Comparison of ENCODE assay signal across 7 cellular contexts in the genomic region with DNA sequence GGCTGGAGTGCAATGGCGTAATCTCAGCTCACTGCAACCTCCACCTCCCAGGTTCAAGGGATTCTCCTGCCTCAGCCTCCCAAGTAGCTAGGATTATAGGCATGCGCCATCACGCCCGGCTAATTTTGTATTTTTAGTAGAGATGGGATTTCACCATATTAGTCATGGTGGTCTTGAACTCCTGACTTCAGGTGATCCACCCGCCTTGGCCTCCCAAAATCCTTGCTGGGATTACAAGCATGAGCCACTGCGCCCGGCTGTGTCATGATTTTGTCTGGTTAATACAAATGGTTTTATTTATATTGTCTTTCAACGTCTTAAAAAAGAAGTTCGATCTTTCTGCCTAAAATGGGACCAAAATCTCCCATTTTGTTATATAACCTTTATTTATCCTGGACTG. TPM values are rescaled to one million over a fixed set of nuclear protein-coding genes. Genes with fewer than 3 reads are reported as not detected.
DNase-seq lines count a peak whose midpoint lies in the region; TF ChIP-seq lines count a peak whose summit lies in the region.
"Not testable (repeated sequence)": the region's sequence is repeated elsewhere in the genome, so short reads cannot be mapped to it uniquely, and the experiment has no call there.
"Had no signal": no experiment of that assay in that cellular context is flagged by ENCODE, and none has a peak within 500 bp of the region (broad histone marks: within the 10 kb centered on the region; RNA-seq: fewer than 3 reads in every experiment).

No MANE protein-coding gene starts in this region.

- not testable (repeated sequence) for TF ChIP-seq CTCF in Caco-2 (IDR thresholded peaks at IDR 0.05; ENCODE audit: insufficient read depth in 1 of 2, low read depth in 1 of 2, low read length in 1 of 2, severe bottlenecking in 1 of 2, unreplicated experiment in 1 of 2); esophagus muscularis mucosa (IDR thresholded peaks at IDR 0.05); sigmoid colon (IDR thresholded peaks at IDR 0.05)

- DNase-seq in Caco-2; esophagus muscularis mucosa (ENCODE audit: extremely low spot score); sigmoid colon: not testable (repeated sequence)
- DNase-seq in SJCRH30, result peak; percentile 65 to 74
- peak; percentile 58 for DNase-seq in posterior vena cava (ENCODE audit: low spot score)

- TF ChIP-seq POLR2A in esophagus muscularis mucosa (IDR thresholded peaks at IDR 0.05; ENCODE audit: low read depth); sigmoid colon (IDR thresholded peaks at IDR 0.05): not testable (repeated sequence)

- H3K27me3 ChIP-seq in Caco-2 (replicated peaks; ENCODE audit: control insufficient read depth, insufficient read depth, low read length); SJCRH30; esophagus muscularis mucosa; sigmoid colon: not testable (repeated sequence)

- H3K9me3 Mint-ChIP-seq in Caco-2 (ENCODE audit: unreplicated experiment), result not testable (repeated sequence)

- H3K4me1 Mint-ChIP-seq in Caco-2 (ENCODE audit: low read depth, unreplicated experiment), result peaks cover 50% of the 10 kb centered on the region

- not testable (repeated sequence) for H3K4me3 ChIP-seq in Caco-2 (ENCODE audit: low read depth, low read length); SJCRH30; esophagus muscularis mucosa; sigmoid colon

- H3K27me3 Mint-ChIP-seq in Caco-2 (ENCODE audit: insufficient read depth, unreplicated experiment), result not testable (repeated sequence)

- H3K36me3 ChIP-seq in Caco-2 (ENCODE audit: control insufficient read depth, insufficient read depth, low read length); SJCRH30; esophagus muscularis mucosa; sigmoid colon: not testable (repeated sequence)

- H3K4me1 ChIP-seq in Caco-2, result peaks cover 64% of the 10 kb centered on the region
- peaks cover 41% of the 10 kb centered on the region for H3K4me1 ChIP-seq in SJCRH30
- H3K4me1 ChIP-seq in esophagus muscularis mucosa, result peaks cover 0 to 64% (median 54%) of the 10 kb centered on the region in 4 donors
- H3K4me1 ChIP-seq in sigmoid colon, result peaks cover 0 to 58% (median 54%) of the 10 kb centered on the region in 4 donors

- H3K4me3 Mint-ChIP-seq in Caco-2 (ENCODE audit: unreplicated experiment), result not testable (repeated sequence)

- intact Hi-C loops in Caco-2 (cut with micrococcal nuclease; ENCODE audit: unreplicated experiment); esophagus muscularis mucosa (cut with DNase I); posterior vena cava (cut with DNase I); sigmoid colon (cut with DNase I): not testable (repeated sequence)

- CTCF ChIA-PET in Caco-2 (lab: Charles Lee), result interaction anchor here (0.6 kb wide), 1 partner anchor 12 kb away, joined by 3 read pairs; no protein-coding TSS in a partner anchor

- WGBS in esophagus muscularis mucosa, result 96% methylated on average over 9 of the region's 9 CpGs
- WGBS in sigmoid colon, 2 donors, result 92 to 95% methylated on average over 9 of the region's 9 CpGs

- POLR2A ChIA-PET in Caco-2 (lab: Charles Lee), result not testable (repeated sequence)

- H3K27ac ChIP-seq in SJCRH30 (peak overlapping the region; percentile 48), esophagus muscularis mucosa (replicated peaks in 1 of 4) (peak overlapping the region; percentile 54 to 70 (median 64)), sigmoid colon (peak overlapping the region in 3 of 4 donors; percentile 45 to 96 (median 58))

- not testable (repeated sequence) for H3K9me3 ChIP-seq in Caco-2; SJCRH30 (replicated peaks); esophagus muscularis mucosa; sigmoid colon

- H3K27ac Mint-ChIP-seq in Caco-2 (ENCODE audit: unreplicated experiment), result peak overlapping the region; percentile 23

- peaks cover 13% of the 10 kb centered on the region for H3K36me3 Mint-ChIP-seq in Caco-2 (ENCODE audit: insufficient read depth, unreplicated experiment)

- TF ChIP-seq EP300 in esophagus muscularis mucosa (IDR thresholded peaks at IDR 0.05); sigmoid colon (IDR thresholded peaks at IDR 0.05): not testable (repeated sequence)

- BruUV-seq in Caco-2 (replicated peaks; lab: Mats Ljungman, UMichigan), result not testable (repeated sequence)

RNA-seq across cellular contexts. Expression of gene PKDCC, which starts 19.2 kb away (rescaled TPM):
- total RNA-seq in Caco-2 (2022) (322 and 339 TPM in 2 replicates), esophagus muscularis mucosa (100 to 1,000 TPM; 102 to 290 (median 208) TPM), posterior vena cava (100 to 1,000 TPM; 137 to 169 TPM), sigmoid colon (100 to 1,000 TPM in 2 of 4 donors, 10 to 100 TPM in 2; 64.8 to 106 (median 96.1) TPM)
- 361 and 363 TPM in 2 replicates for total RNA-seq in SJCRH30 (2014; rRNA removed; shearing (Covaris generic))
- 10 to 100 TPM; 13.9 to 67.7 (median 21.0) TPM for polyA plus RNA-seq in sigmoid colon
- total RNA-seq: CD4-positive, alpha-beta T cell; CD8-positive, alpha-beta T cell had no signal
